In genomic region chr7:20219446-20220292, GRCh38 we compare ENCODE assay signal across 9 cellular contexts. TPM values are rescaled to one million over a fixed set of nuclear protein-coding genes. Genes with fewer than 3 reads are reported as not detected.
DNase-seq lines count a peak whose midpoint lies in the region; ATAC-seq, FAIRE-seq and TF ChIP-seq lines count a peak whose summit lies in the region.
"Had no signal": no experiment of that assay in that cellular context is flagged by ENCODE, and none has a peak within 500 bp of the region (broad histone marks: within the 10 kb centered on the region; RNA-seq: fewer than 3 reads in every experiment).

No MANE protein-coding gene starts in this region.

- WGBS in H9 (ENCODE audit: extremely low coverage, insufficient read length, low lambda C conversion rate) = no CpG with 5 or more reads among the region's 7 CpGs
- 37 to 38% methylated on average over 7 of the region's 7 CpGs for WGBS in pancreas, 2 donors

- POLR2A ChIA-PET in T-cell (lab: Charles Lee) = no interaction called here

- H3K4me3 Mint-ChIP-seq in H9 (no peak overlapping the region; a peak in 1 of 5 replicates), T-cell (no peak overlapping the region)

- H3K9me3 ChIP-seq in H9 (ENCODE audit: control insufficient read depth, low read depth, low read length) = no peaks in the 10 kb centered on the region
- H3K9me3 ChIP-seq in pancreas = no peaks in the 10 kb centered on the region

- no peak overlapping the region for H3K23ac ChIP-seq in H9 (ENCODE audit: insufficient read length, low read depth, low read length)

- no peak overlapping the region for H2AFZ ChIP-seq in H9 (ENCODE audit: low read length)

- peak; percentile 56 for DNase-seq in H9
- peak; percentile 73 to 83 for DNase-seq in Kasumi-1 (lab: John Stamatoyannopoulos, UW)
- peak in 17 of 34 experiments; percentile 1 to 56 (median 13) for DNase-seq in T-cell
- DNase-seq in foreskin melanocyte = peak; percentile 88
- peak; percentile 73 to 88 (median 85) for DNase-seq in pancreas
- DNase-seq in activated CD4-positive, alpha-beta T cell treated with anti-CD3 and anti-CD28 coated beads for 48 hours = no peak
- DNase-seq in activated CD8-positive, alpha-beta memory T cell treated with anti-CD3 and anti-CD28 coated beads, Interleukin-2, amount 50 U/mL, for 4 hours = no peak

- no peak overlapping the region for H3T11ph ChIP-seq in H9 (ENCODE audit: low read length)

- ATAC-seq in GM18502 (IDR thresholded peaks at IDR 0.05; ENCODE audit: poor library complexity, unreplicated experiment) = peak; percentile 84
- ATAC-seq in T-cell (replicated peaks in 1 of 4) = peak in 3 of 4 experiments; percentile 30 to 55 (median 54)
- ATAC-seq in pancreas = peak; percentile 69 to 81 (median 78)

- no peaks in the 10 kb centered on the region for H3K27me3 ChIP-seq in H9 (ENCODE audit: insufficient read depth, low read length)
- no peaks in the 10 kb centered on the region for H3K27me3 ChIP-seq in pancreas
- H3K27me3 ChIP-seq: cardiac muscle cell had no signal

- H3K4me2 ChIP-seq in H9 (ENCODE audit: insufficient read depth, insufficient read length, low read length) = no peak overlapping the region

- no peak overlapping the region for H3K27ac ChIP-seq in H9 (ENCODE audit: insufficient read length, low read depth, low read length)
- H3K27ac ChIP-seq in pancreas = peak overlapping the region; percentile 70 to 92 (median 80)
- H3K27ac ChIP-seq: cardiac muscle cell had no signal

- H3K56ac ChIP-seq in H9 (ENCODE audit: insufficient read length, low read depth, low read length) = no peak overlapping the region

- TF ChIP-seq CTCF in H9 (conservative IDR thresholded peaks at IDR 0.05) (no peak), pancreas (IDR thresholded peaks at IDR 0.05) (no peak)

- H3K79me2 ChIP-seq in H9 (ENCODE audit: insufficient read depth, low read length) = no peaks in the 10 kb centered on the region

- intact Hi-C loops in pancreas (cut with DNase I) = no loop called here

- H3K79me1 ChIP-seq in H9 (ENCODE audit: insufficient read depth, low read depth, low read length, poor library complexity, severe bottlenecking) = no peaks in the 10 kb centered on the region

- no peaks in the 10 kb centered on the region for H4K20me1 ChIP-seq in H9 (ENCODE audit: control insufficient read depth, insufficient read depth, insufficient read length)

- CTCF ChIA-PET in T-cell (lab: Charles Lee) = no interaction called here

- H3K4me1 ChIP-seq in H9 (ENCODE audit: insufficient read depth, low read length) = peaks cover 9% of the 10 kb centered on the region; the same call in 1 of the 2 replicates
- peaks cover 22 to 41% (median 40%) of the 10 kb centered on the region in 3 donors for H3K4me1 ChIP-seq in pancreas

- no peak overlapping the region for H3K18ac ChIP-seq in H9 (ENCODE audit: insufficient read length, low read depth, low read length)

- H2BK20ac ChIP-seq in H9 (ENCODE audit: low read depth, low read length, poor library complexity, severe bottlenecking) = no peak overlapping the region

- peak overlapping the region; percentile 26 for H2AK5ac ChIP-seq in H9 (ENCODE audit: insufficient read length, low read length)

- no peak overlapping the region for H4K91ac ChIP-seq in H9 (ENCODE audit: insufficient read length, low read depth, low read length)

- no peaks in the 10 kb centered on the region for H3K36me3 ChIP-seq in pancreas
- H3K36me3 ChIP-seq: cardiac muscle cell had no signal

- H3K9me3 Mint-ChIP-seq in H9 = no peaks in the 10 kb centered on the region
- H3K9me3 Mint-ChIP-seq in T-cell = no peaks in the 10 kb centered on the region

- H3K4me1 Mint-ChIP-seq in H9 = peaks cover 40 to 41% of the 10 kb centered on the region in 2 experiments
- H3K4me1 Mint-ChIP-seq in T-cell = peaks cover 4 to 15% (median 6%) of the 10 kb centered on the region in 3 donors

- H3K27ac Mint-ChIP-seq in H9 (peak overlapping the region in 1 of 3 experiments; percentile 68; a peak in 4 of 7 replicates), T-cell (peak overlapping the region in 1 of 2 donors; percentile 12)

- no peaks in the 10 kb centered on the region for H3K23me2 ChIP-seq in H9 (ENCODE audit: insufficient read length, low read depth, low read length, poor library complexity, severe bottlenecking)

- no peak overlapping the region for H2BK15ac ChIP-seq in H9 (ENCODE audit: low read depth, low read length)

- H3K4me3 ChIP-seq in pancreas = peak overlapping the region in 1 of 4 donors; percentile 1
- H3K4me3 ChIP-seq: cardiac muscle cell had no signal

- H3K4ac ChIP-seq in H9 (ENCODE audit: low read depth, low read length) = no peak overlapping the region

- H4K5ac ChIP-seq in H9 (ENCODE audit: insufficient read length, low read depth, low read length) = no peak overlapping the region

- H4K8ac ChIP-seq in H9 (replicated peaks; ENCODE audit: insufficient read length, low read depth, low read length) = no peak overlapping the region

- peak overlapping the region; percentile 31; the same call in 1 of the 2 replicates for H3K14ac ChIP-seq in H9 (ENCODE audit: insufficient read depth, low read length)

- peak overlapping the region; percentile 31 for H2BK12ac ChIP-seq in H9 (ENCODE audit: insufficient read length, low read depth, low read length)

- no peak overlapping the region for H3K9ac ChIP-seq in H9 (ENCODE audit: extremely low read depth, insufficient read length, low read length)

- H3K36me3 Mint-ChIP-seq in H9 (ENCODE audit: insufficient read depth in 1 of 3, low read depth in 3 of 3) (no peaks in the 10 kb centered on the region), T-cell (no peaks in the 10 kb centered on the region)

- H3K27me3 Mint-ChIP-seq in H9 (ENCODE audit: low read depth) (no peaks in the 10 kb centered on the region), T-cell (peaks cover 0 to 2% of the 10 kb centered on the region in 2 donors)

- no peak overlapping the region for H2BK120ac ChIP-seq in H9 (ENCODE audit: low read depth, low read length, poor library complexity, severe bottlenecking)

- no peak overlapping the region for H2BK5ac ChIP-seq in H9 (ENCODE audit: insufficient read length, low read length)

- no peak for FAIRE-seq in pancreas (lab: Jason Lieb, UNC)

RNA-seq across cellular contexts. Expression of gene MACC1, which starts 2.5 kb away (rescaled TPM):
- total RNA-seq in H9 (2021) (9.8 and 11.0 TPM in 2 replicates), T-cell (under 1 TPM; 0.19 to 0.50 (median 0.39) TPM), pancreas (10 to 100 TPM in 3 of 6 donors, 1 to 10 TPM in 3; 8.7 to 27.0 (median 12.2) TPM)
- polyA plus RNA-seq in pancreas = 1 to 10 TPM; 1.5 to 2.2 TPM
- polyA plus RNA-seq: cardiac muscle cell had no signal

Comparison
In these comparisons a context has a peak if more than half of its experiments do, and no peak if none do; other contexts are left out.
1. DNase-seq: peak in H9 (single experiment), Kasumi-1 (2 of 2), foreskin melanocyte (single experiment) and pancreas (6 of 6); none in activated CD4-positive, alpha-beta T cell treated with anti-CD3 and anti-CD28 coated beads for 48 hours (single experiment) and activated CD8-positive, alpha-beta memory T cell treated with anti-CD3 and anti-CD28 coated beads, Interleukin-2, amount 50 U/mL, for 4 hours (single experiment).
2. Peak in every context shown above with its lines, with median percentiles within 50 percentile points of each other: ATAC-seq.